1 cellular context compared by ENCODE assay signal in the genomic region with DNA sequence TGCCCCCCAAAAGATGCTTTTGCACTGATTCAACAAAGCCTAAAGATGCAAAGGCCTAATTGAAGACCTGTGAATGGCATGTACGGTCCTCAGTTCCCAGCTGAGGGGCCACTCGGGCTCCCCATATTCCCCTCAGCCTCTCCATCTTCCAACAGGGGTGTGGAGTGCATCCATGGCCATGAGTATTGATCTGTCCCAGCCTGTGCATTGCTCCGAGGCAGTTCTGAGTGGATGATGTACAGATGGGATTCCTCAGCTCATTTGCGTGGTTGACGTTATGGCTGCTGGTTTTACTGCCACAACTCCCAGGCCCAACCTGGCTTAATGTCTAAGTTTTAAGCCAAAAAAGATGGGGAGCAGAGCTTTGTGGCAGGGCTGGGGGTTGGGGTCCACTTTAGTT.
A peak's percentile ranks its signal among the peaks of the same experiment; 100 is the strongest.
TF ChIP-seq lines count a peak whose summit lies in the region.

No MANE protein-coding gene starts in this region.

TF ChIP-seq in HepG2, 621 proteins besides CTCF, POLR2A, EP300 and RAD21 (continued from another document and continues in another):
- TF ChIP-seq, protein P1, sequence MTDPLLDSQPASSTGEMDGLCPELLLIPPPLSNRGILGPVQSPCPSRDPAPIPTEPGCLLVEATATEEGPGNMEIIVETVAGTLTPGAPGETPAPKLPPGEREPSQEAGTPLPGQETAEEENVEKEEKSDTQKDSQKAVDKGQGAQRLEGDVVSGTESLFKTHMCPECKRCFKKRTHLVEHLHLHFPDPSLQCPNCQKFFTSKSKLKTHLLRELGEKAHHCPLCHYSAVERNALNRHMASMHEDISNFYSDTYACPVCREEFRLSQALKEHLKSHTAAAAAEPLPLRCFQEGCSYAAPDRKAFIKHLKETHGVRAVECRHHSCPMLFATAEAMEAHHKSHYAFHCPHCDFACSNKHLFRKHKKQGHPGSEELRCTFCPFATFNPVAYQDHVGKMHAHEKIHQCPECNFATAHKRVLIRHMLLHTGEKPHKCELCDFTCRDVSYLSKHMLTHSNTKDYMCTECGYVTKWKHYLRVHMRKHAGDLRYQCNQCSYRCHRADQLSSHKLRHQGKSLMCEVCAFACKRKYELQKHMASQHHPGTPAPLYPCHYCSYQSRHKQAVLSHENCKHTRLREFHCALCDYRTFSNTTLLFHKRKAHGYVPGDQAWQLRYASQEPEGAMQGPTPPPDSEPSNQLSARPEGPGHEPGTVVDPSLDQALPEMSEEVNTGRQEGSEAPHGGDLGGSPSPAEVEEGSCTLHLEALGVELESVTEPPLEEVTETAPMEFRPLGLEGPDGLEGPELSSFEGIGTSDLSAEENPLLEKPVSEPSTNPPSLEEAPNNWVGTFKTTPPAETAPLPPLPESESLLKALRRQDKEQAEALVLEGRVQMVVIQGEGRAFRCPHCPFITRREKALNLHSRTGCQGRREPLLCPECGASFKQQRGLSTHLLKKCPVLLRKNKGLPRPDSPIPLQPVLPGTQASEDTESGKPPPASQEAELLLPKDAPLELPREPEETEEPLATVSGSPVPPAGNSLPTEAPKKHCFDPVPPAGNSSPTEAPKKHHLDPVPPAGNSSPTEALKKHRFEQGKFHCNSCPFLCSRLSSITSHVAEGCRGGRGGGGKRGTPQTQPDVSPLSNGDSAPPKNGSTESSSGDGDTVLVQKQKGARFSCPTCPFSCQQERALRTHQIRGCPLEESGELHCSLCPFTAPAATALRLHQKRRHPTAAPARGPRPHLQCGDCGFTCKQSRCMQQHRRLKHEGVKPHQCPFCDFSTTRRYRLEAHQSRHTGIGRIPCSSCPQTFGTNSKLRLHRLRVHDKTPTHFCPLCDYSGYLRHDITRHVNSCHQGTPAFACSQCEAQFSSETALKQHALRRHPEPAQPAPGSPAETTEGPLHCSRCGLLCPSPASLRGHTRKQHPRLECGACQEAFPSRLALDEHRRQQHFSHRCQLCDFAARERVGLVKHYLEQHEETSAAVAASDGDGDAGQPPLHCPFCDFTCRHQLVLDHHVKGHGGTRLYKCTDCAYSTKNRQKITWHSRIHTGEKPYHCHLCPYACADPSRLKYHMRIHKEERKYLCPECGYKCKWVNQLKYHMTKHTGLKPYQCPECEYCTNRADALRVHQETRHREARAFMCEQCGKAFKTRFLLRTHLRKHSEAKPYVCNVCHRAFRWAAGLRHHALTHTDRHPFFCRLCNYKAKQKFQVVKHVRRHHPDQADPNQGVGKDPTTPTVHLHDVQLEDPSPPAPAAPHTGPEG (CRISPR knock-in tag; IDR thresholded peaks at IDR 0.05), result 0 out of 2 replicates have a peak, but pooled peaks have one; percentile 26
- TF ChIP-seq NFKBIZ (CRISPR knock-in tag; IDR thresholded peaks at IDR 0.05), result no peak
- no peak for TF ChIP-seq ZNF629 (CRISPR knock-in tag; conservative IDR thresholded peaks at IDR 0.05)
- TF ChIP-seq, protein P2, sequence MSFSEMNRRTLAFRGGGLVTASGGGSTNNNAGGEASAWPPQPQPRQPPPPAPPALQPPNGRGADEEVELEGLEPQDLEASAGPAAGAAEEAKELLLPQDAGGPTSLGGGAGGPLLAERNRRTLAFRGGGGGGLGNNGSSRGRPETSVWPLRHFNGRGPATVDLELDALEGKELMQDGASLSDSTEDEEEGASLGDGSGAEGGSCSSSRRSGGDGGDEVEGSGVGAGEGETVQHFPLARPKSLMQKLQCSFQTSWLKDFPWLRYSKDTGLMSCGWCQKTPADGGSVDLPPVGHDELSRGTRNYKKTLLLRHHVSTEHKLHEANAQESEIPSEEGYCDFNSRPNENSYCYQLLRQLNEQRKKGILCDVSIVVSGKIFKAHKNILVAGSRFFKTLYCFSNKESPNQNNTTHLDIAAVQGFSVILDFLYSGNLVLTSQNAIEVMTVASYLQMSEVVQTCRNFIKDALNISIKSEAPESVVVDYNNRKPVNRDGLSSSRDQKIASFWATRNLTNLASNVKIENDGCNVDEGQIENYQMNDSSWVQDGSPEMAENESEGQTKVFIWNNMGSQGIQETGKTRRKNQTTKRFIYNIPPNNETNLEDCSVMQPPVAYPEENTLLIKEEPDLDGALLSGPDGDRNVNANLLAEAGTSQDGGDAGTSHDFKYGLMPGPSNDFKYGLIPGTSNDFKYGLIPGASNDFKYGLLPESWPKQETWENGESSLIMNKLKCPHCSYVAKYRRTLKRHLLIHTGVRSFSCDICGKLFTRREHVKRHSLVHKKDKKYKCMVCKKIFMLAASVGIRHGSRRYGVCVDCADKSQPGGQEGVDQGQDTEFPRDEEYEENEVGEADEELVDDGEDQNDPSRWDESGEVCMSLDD (CRISPR knock-in tag; IDR thresholded peaks at IDR 0.05; ENCODE audit: borderline replicate concordance), result peak; percentile 61; the same call in 1 of the 2 replicates
- TF ChIP-seq ZNF737 (CRISPR knock-in tag; IDR thresholded peaks at IDR 0.05; ENCODE audit: borderline replicate concordance), result 0 out of 2 replicates have a peak, but pooled peaks have one; percentile 13
- TF ChIP-seq, protein P3, sequence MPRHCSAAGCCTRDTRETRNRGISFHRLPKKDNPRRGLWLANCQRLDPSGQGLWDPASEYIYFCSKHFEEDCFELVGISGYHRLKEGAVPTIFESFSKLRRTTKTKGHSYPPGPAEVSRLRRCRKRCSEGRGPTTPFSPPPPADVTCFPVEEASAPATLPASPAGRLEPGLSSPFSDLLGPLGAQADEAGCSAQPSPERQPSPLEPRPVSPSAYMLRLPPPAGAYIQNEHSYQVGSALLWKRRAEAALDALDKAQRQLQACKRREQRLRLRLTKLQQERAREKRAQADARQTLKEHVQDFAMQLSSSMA (CRISPR knock-in tag; IDR thresholded peaks at IDR 0.05), result 0 out of 2 replicates have a peak, but pooled peaks have one; percentile 2
- TF ChIP-seq ZNF672 (CRISPR knock-in tag; IDR thresholded peaks at IDR 0.05), result no peak
- TF ChIP-seq, protein P4, sequence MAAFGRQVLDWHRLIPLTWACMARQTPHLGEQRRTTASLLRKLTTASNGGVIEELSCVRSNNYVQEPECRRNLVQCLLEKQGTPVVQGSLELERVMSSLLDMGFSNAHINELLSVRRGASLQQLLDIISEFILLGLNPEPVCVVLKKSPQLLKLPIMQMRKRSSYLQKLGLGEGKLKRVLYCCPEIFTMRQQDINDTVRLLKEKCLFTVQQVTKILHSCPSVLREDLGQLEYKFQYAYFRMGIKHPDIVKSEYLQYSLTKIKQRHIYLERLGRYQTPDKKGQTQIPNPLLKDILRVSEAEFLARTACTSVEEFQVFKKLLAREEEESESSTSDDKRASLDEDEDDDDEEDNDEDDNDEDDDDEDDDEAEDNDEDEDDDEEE (CRISPR knock-in tag; IDR thresholded peaks at IDR 0.05), result 0 out of 2 replicates have a peak, but pooled peaks have one; percentile 43
- 0 out of 2 replicates have a peak, but pooled peaks have one; percentile 57 for TF ChIP-seq YEATS4 (CRISPR knock-in tag; IDR thresholded peaks at IDR 0.05; ENCODE audit: borderline replicate concordance)
- no peak for TF ChIP-seq ZNF136 (CRISPR knock-in tag; IDR thresholded peaks at IDR 0.05; ENCODE audit: low read depth)
- TF ChIP-seq, protein P5, sequence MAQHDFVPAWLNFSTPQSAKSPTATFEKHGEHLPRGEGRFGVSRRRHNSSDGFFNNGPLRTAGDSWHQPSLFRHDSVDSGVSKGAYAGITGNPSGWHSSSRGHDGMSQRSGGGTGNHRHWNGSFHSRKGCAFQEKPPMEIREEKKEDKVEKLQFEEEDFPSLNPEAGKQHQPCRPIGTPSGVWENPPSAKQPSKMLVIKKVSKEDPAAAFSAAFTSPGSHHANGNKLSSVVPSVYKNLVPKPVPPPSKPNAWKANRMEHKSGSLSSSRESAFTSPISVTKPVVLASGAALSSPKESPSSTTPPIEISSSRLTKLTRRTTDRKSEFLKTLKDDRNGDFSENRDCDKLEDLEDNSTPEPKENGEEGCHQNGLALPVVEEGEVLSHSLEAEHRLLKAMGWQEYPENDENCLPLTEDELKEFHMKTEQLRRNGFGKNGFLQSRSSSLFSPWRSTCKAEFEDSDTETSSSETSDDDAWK (CRISPR knock-in tag; IDR thresholded peaks at IDR 0.05), result no peak
- peak; percentile 42; the same call in 1 of the 2 replicates for TF ChIP-seq RBFOX2 (IDR thresholded peaks at IDR 0.05; ENCODE audit: low read depth, low read length)
- TF ChIP-seq CHCHD3 (CRISPR knock-in tag; IDR thresholded peaks at IDR 0.05), result no peak
- no peak for TF ChIP-seq TP53 (CRISPR knock-in tag; conservative IDR thresholded peaks at IDR 0.05)
- TF ChIP-seq ZNF563 (CRISPR knock-in tag; IDR thresholded peaks at IDR 0.05), result 0 out of 2 replicates have a peak, but pooled peaks have one; percentile 30
- TF ChIP-seq POLR2G (IDR thresholded peaks at IDR 0.05; ENCODE audit: low read depth, low read length), result peak; percentile 51
- TF ChIP-seq, protein P6, sequence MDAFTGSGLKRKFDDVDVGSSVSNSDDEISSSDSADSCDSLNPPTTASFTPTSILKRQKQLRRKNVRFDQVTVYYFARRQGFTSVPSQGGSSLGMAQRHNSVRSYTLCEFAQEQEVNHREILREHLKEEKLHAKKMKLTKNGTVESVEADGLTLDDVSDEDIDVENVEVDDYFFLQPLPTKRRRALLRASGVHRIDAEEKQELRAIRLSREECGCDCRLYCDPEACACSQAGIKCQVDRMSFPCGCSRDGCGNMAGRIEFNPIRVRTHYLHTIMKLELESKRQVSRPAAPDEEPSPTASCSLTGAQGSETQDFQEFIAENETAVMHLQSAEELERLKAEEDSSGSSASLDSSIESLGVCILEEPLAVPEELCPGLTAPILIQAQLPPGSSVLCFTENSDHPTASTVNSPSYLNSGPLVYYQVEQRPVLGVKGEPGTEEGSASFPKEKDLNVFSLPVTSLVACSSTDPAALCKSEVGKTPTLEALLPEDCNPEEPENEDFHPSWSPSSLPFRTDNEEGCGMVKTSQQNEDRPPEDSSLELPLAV (CRISPR knock-in tag; conservative IDR thresholded peaks at IDR 0.05; ENCODE audit: low read depth), result 0 out of 2 replicates have a peak, but pooled peaks have one; percentile 29
- TF ChIP-seq ZNF766 (CRISPR knock-in tag; IDR thresholded peaks at IDR 0.05; ENCODE audit: borderline replicate concordance), result peak; percentile 59; the same call in 1 of the 2 replicates
- TF ChIP-seq ZFP36L2 (CRISPR knock-in tag; IDR thresholded peaks at IDR 0.05), result no peak
- TF ChIP-seq, protein P7, sequence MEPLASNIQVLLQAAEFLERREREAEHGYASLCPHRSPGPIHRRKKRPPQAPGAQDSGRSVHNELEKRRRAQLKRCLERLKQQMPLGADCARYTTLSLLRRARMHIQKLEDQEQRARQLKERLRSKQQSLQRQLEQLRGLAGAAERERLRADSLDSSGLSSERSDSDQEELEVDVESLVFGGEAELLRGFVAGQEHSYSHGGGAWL (CRISPR knock-in tag; IDR thresholded peaks at IDR 0.05), result no peak
- TF ChIP-seq GABPB1 (CRISPR knock-in tag; IDR thresholded peaks at IDR 0.05), result no peak
- TF ChIP-seq ZNF720 (CRISPR knock-in tag; IDR thresholded peaks at IDR 0.05), result no peak
- TF ChIP-seq, protein P8, sequence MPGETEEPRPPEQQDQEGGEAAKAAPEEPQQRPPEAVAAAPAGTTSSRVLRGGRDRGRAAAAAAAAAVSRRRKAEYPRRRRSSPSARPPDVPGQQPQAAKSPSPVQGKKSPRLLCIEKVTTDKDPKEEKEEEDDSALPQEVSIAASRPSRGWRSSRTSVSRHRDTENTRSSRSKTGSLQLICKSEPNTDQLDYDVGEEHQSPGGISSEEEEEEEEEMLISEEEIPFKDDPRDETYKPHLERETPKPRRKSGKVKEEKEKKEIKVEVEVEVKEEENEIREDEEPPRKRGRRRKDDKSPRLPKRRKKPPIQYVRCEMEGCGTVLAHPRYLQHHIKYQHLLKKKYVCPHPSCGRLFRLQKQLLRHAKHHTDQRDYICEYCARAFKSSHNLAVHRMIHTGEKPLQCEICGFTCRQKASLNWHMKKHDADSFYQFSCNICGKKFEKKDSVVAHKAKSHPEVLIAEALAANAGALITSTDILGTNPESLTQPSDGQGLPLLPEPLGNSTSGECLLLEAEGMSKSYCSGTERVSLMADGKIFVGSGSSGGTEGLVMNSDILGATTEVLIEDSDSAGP (CRISPR knock-in tag; IDR thresholded peaks at IDR 0.05; ENCODE audit: borderline replicate concordance), result peak; percentile 63; the same call in 1 of the 2 replicates
- peak; percentile 38; the same call in 1 of the 2 replicates for TF ChIP-seq POLR2AphosphoS5 (IDR thresholded peaks at IDR 0.05; ENCODE audit: low read depth, low read length)
- TF ChIP-seq HOXA3 (CRISPR knock-in tag; IDR thresholded peaks at IDR 0.05), result 0 out of 2 replicates have a peak, but pooled peaks have one; percentile 11
- TF ChIP-seq, protein P9, sequence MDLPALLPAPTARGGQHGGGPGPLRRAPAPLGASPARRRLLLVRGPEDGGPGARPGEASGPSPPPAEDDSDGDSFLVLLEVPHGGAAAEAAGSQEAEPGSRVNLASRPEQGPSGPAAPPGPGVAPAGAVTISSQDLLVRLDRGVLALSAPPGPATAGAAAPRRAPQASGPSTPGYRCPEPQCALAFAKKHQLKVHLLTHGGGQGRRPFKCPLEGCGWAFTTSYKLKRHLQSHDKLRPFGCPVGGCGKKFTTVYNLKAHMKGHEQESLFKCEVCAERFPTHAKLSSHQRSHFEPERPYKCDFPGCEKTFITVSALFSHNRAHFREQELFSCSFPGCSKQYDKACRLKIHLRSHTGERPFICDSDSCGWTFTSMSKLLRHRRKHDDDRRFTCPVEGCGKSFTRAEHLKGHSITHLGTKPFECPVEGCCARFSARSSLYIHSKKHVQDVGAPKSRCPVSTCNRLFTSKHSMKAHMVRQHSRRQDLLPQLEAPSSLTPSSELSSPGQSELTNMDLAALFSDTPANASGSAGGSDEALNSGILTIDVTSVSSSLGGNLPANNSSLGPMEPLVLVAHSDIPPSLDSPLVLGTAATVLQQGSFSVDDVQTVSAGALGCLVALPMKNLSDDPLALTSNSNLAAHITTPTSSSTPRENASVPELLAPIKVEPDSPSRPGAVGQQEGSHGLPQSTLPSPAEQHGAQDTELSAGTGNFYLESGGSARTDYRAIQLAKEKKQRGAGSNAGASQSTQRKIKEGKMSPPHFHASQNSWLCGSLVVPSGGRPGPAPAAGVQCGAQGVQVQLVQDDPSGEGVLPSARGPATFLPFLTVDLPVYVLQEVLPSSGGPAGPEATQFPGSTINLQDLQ (CRISPR knock-in tag; IDR thresholded peaks at IDR 0.05), result no peak
- no peak for TF ChIP-seq ZSCAN31 (CRISPR knock-in tag; IDR thresholded peaks at IDR 0.05; ENCODE audit: low read depth)
- TF ChIP-seq ELF4 (CRISPR knock-in tag; IDR thresholded peaks at IDR 0.05; ENCODE audit: borderline replicate concordance), result no peak
- TF ChIP-seq, protein P10, sequence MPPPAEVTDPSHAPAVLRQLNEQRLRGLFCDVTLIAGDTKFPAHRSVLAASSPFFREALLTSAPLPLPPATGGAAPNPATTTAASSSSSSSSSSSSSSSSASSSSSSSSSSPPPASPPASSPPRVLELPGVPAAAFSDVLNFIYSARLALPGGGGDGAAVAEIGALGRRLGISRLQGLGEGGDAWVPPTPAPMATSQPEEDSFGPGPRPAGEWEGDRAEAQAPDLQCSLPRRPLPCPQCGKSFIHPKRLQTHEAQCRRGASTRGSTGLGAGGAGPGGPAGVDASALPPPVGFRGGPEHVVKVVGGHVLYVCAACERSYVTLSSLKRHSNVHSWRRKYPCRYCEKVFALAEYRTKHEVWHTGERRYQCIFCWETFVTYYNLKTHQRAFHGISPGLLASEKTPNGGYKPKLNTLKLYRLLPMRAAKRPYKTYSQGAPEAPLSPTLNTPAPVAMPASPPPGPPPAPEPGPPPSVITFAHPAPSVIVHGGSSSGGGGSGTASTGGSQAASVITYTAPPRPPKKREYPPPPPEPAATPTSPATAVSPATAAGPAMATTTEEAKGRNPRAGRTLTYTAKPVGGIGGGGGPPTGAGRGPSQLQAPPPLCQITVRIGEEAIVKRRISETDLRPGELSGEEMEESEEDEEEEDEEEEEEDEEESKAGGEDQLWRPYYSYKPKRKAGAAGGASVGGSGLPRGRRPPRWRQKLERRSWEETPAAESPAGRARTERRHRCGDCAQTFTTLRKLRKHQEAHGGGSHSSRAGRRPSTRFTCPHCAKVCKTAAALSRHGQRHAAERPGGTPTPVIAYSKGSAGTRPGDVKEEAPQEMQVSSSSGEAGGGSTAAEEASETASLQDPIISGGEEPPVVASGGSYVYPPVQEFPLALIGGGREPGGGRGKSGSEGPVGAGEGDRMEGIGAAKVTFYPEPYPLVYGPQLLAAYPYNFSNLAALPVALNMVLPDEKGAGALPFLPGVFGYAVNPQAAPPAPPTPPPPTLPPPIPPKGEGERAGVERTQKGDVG (CRISPR knock-in tag; IDR thresholded peaks at IDR 0.05; ENCODE audit: borderline replicate concordance), result no peak
